2 cellular contexts compared by ENCODE assay signal in the genomic region with DNA sequence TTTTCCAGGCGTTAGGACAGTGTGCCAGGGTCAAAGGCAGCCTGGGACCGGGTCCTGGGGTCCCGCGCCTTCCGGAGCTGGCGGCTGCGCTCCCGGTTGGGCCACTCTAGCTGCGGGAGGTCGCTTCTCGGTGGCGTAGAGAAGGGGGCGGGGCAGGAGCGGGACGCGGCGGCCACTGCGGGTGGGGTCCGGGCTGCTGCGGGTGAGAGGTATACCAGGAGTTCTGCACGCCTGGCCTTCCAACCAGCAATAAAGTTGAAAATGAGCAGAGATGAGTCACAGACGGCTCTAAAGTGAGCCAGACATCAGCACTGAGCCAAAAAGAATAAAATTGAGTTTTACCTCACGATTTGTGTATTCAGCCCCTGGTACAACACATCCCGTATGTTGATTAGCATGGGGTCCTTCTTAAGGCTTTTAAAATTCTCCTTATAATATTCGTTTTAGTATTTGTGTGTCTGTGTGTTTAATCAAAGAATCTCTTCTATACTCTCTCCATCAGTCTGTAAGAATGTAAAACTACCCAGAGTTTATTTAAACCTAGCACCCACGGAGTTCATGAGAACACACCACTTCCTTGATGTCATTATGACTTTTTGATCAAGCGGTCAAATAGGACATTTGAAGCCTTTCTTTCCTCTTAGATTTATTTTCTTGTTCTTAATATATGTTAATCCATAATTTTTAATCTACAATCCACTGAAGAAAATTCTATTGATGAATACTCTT.
TF ChIP-seq lines count a peak whose summit lies in the region.

Gene C1GALT1C1L (minus strand): TSS at position 108 of the 729 bp plus-strand sequence. CDS start 107 bp downstream, at position 1.

TF ChIP-seq in SK-N-SH, 30 proteins besides CTCF, POLR2A, EP300 and RAD21 (continued from another document):
- peak; percentile 13; the same call in 1 of the 2 replicates for TF ChIP-seq NFIC (IDR thresholded peaks at IDR 0.05; ENCODE audit: borderline replicate concordance)
- TF ChIP-seq ELF1 (IDR thresholded peaks at IDR 0.05) = 0 out of 2 replicates have a peak, but pooled peaks have one; percentile 29
- TF ChIP-seq RCOR1 (IDR thresholded peaks at IDR 0.05; ENCODE audit: low read length) = no peak
- no peak for TF ChIP-seq MXI1 (IDR thresholded peaks at IDR 0.05; ENCODE audit: low read depth, low read length)
- peak; percentile 71 for TF ChIP-seq FOSL2 (IDR thresholded peaks at IDR 0.05; ENCODE audit: borderline replicate concordance, low read depth)
- no peak for TF ChIP-seq MEF2A (IDR thresholded peaks at IDR 0.05; ENCODE audit: borderline replicate concordance, low read depth)
- TF ChIP-seq GABPA (IDR thresholded peaks at IDR 0.05; ENCODE audit: low read depth) = peak; percentile 50; the same call in 1 of the 2 replicates
- no peak for TF ChIP-seq GATA2 (CRISPR knock-in tag; IDR thresholded peaks at IDR 0.05)
TF ChIP-seq in SK-N-SH: peak in this region for 9.

TF ChIP-seq in HepG2, 621 proteins besides CTCF, POLR2A, EP300 and RAD21 (continued from another document and continues in another):
- TF ChIP-seq, protein P1, sequence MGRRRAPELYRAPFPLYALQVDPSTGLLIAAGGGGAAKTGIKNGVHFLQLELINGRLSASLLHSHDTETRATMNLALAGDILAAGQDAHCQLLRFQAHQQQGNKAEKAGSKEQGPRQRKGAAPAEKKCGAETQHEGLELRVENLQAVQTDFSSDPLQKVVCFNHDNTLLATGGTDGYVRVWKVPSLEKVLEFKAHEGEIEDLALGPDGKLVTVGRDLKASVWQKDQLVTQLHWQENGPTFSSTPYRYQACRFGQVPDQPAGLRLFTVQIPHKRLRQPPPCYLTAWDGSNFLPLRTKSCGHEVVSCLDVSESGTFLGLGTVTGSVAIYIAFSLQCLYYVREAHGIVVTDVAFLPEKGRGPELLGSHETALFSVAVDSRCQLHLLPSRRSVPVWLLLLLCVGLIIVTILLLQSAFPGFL (CRISPR knock-in tag; IDR thresholded peaks at IDR 0.05) = no peak
- TF ChIP-seq GABPA (IDR thresholded peaks at IDR 0.05; ENCODE audit: low read depth, low read length) = peak; percentile 52
- TF ChIP-seq GABPA (CRISPR knock-in tag; IDR thresholded peaks at IDR 0.05; ENCODE audit: low read depth) = peak; percentile 76
- TF ChIP-seq POGZ (CRISPR knock-in tag; IDR thresholded peaks at IDR 0.05) = peak; percentile 92
- TF ChIP-seq ELF1 (CRISPR knock-in tag; IDR thresholded peaks at IDR 0.05) = peak; percentile 82
- TF ChIP-seq RBM39 (IDR thresholded peaks at IDR 0.05; ENCODE audit: low read depth, low read length, poor library complexity, severe bottlenecking) = peak; percentile 69
- no peak for TF ChIP-seq NFRKB (IDR thresholded peaks at IDR 0.05)
- peak; percentile 47; the same call in 1 of the 2 replicates for TF ChIP-seq ZNF142 (CRISPR knock-in tag; IDR thresholded peaks at IDR 0.05)
- TF ChIP-seq HNF4G (IDR thresholded peaks at IDR 0.05; ENCODE audit: borderline replicate concordance, low read depth, low read length) = no peak
- TF ChIP-seq HNF4G (CRISPR knock-in tag; IDR thresholded peaks at IDR 0.05; ENCODE audit: borderline replicate concordance, low read depth) = no peak
- no peak for TF ChIP-seq SMAD9 (CRISPR knock-in tag; IDR thresholded peaks at IDR 0.05)
- TF ChIP-seq ATF7-NPFF (CRISPR knock-in tag; IDR thresholded peaks at IDR 0.05; ENCODE audit: low read depth) = no peak
- TF ChIP-seq ZNF354B (CRISPR knock-in tag; IDR thresholded peaks at IDR 0.05) = 0 out of 2 replicates have a peak, but pooled peaks have one; percentile 27
- TF ChIP-seq CBFB (CRISPR knock-in tag; IDR thresholded peaks at IDR 0.05) = peak; percentile 42; the same call in 1 of the 2 replicates
- TF ChIP-seq HMG20A (CRISPR knock-in tag; IDR thresholded peaks at IDR 0.05; ENCODE audit: borderline replicate concordance) = no peak
- no peak for TF ChIP-seq ADNP (CRISPR knock-in tag; IDR thresholded peaks at IDR 0.05)
- TF ChIP-seq MTF2 (CRISPR knock-in tag; IDR thresholded peaks at IDR 0.05; ENCODE audit: borderline replicate concordance) = peak; percentile 80; the same call in 1 of the 2 replicates
- TF ChIP-seq WIZ (CRISPR knock-in tag; IDR thresholded peaks at IDR 0.05) = 0 out of 2 replicates have a peak, but pooled peaks have one; percentile 58
- peak; percentile 42; the same call in 1 of the 2 replicates for TF ChIP-seq TAF1 (CRISPR knock-in tag; IDR thresholded peaks at IDR 0.05)
- peak; percentile 58; the same call in 1 of the 2 replicates for TF ChIP-seq CSRNP1 (CRISPR knock-in tag; IDR thresholded peaks at IDR 0.05)
- peak; percentile 49; the same call in 1 of the 2 replicates for TF ChIP-seq KDM5B (CRISPR knock-in tag; IDR thresholded peaks at IDR 0.05; ENCODE audit: borderline replicate concordance)
- TF ChIP-seq, protein P2, sequence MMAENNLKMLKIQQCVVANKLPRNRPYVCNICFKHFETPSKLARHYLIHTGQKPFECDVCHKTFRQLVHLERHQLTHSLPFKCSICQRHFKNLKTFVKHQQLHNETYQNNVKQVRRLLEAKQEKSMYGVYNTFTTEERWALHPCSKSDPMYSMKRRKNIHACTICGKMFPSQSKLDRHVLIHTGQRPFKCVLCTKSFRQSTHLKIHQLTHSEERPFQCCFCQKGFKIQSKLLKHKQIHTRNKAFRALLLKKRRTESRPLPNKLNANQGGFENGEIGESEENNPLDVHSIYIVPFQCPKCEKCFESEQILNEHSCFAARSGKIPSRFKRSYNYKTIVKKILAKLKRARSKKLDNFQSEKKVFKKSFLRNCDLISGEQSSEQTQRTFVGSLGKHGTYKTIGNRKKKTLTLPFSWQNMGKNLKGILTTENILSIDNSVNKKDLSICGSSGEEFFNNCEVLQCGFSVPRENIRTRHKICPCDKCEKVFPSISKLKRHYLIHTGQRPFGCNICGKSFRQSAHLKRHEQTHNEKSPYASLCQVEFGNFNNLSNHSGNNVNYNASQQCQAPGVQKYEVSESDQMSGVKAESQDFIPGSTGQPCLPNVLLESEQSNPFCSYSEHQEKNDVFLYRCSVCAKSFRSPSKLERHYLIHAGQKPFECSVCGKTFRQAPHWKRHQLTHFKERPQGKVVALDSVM (CRISPR knock-in tag; IDR thresholded peaks at IDR 0.05) = no peak
- no peak for TF ChIP-seq JUNB (CRISPR knock-in tag; IDR thresholded peaks at IDR 0.05; ENCODE audit: borderline replicate concordance)
- no peak for TF ChIP-seq ZNF878 (CRISPR knock-in tag; IDR thresholded peaks at IDR 0.05)
- TF ChIP-seq ETV6 (CRISPR knock-in tag; conservative IDR thresholded peaks at IDR 0.05) = no peak
- no peak for TF ChIP-seq GTF2F1 (IDR thresholded peaks at IDR 0.05; ENCODE audit: low read length)
- peak; percentile 63 for TF ChIP-seq ASH2L (IDR thresholded peaks at IDR 0.05; ENCODE audit: insufficient read length, low read depth, low read length)
- no peak for TF ChIP-seq NCOA1 (CRISPR knock-in tag; IDR thresholded peaks at IDR 0.05)
- TF ChIP-seq SIN3B (IDR thresholded peaks at IDR 0.05; ENCODE audit: low read length) = no peak
- no peak for TF ChIP-seq IKZF1 (IDR thresholded peaks at IDR 0.05)
- TF ChIP-seq ZNF431 (CRISPR knock-in tag; IDR thresholded peaks at IDR 0.05; ENCODE audit: borderline replicate concordance, low read depth) = no peak
- no peak for TF ChIP-seq ZNF180 (CRISPR knock-in tag; IDR thresholded peaks at IDR 0.05; ENCODE audit: borderline replicate concordance, low read depth)
- TF ChIP-seq KMT2A (CRISPR knock-in tag; IDR thresholded peaks at IDR 0.05) = peak; percentile 55; the same call in 1 of the 2 replicates
- TF ChIP-seq ARHGAP35 (CRISPR knock-in tag; IDR thresholded peaks at IDR 0.05; ENCODE audit: borderline replicate concordance) = no peak; the same call in 1 of the 2 replicates
- TF ChIP-seq ZKSCAN8 (CRISPR knock-in tag; IDR thresholded peaks at IDR 0.05; ENCODE audit: borderline replicate concordance) = no peak
- no peak for TF ChIP-seq AKAP8 (CRISPR knock-in tag; IDR thresholded peaks at IDR 0.05)
- no peak for TF ChIP-seq TEAD2 (CRISPR knock-in tag; IDR thresholded peaks at IDR 0.05)
